In genomic region chr6:34226066-34226465, GRCh38 we compare ENCODE assay signal across 1 cellular context.
TF ChIP-seq lines count a peak whose summit lies in the region.

No MANE protein-coding gene starts in this region.

TF ChIP-seq in IMR-90, 13 proteins besides CTCF, POLR2A, EP300 and RAD21:
- no peak for TF ChIP-seq MAZ (IDR thresholded peaks at IDR 0.05; ENCODE audit: borderline replicate concordance, low read depth, low read length)
